Comparison of ENCODE assay signal across 1 cellular context in the genomic region with DNA sequence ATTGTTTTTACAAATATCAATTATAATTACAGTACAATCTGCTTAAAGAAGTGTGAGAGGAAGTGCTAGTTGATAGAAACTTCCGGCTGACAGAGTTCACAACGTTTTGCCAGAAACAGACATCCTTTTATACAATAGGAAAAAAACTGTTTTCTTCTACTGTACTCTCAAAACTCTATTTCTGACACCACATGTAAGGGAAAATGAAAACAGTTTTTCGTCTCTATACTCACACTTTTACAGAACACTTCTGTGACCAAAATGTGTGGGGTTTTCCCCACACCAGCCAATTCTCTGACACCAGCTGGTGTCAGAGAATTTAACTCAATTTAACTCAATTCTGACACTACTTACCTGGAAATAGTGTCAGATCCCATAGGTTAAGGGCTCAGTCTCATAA.
TF ChIP-seq lines count a peak whose summit lies in the region.

No MANE protein-coding gene starts in this region.

TF ChIP-seq in GM12878, 131 proteins besides CTCF, POLR2A, EP300 and RAD21 (continued from another document and continues in another):
- TF ChIP-seq ZNF592 (IDR thresholded peaks at IDR 0.05) (no peak), ATF7 (IDR thresholded peaks at IDR 0.05; ENCODE audit: low read depth) (peak; percentile 65; the same call in 1 of the 2 replicates), ZNF384 (IDR thresholded peaks at IDR 0.05; ENCODE audit: borderline replicate concordance, low read depth, low read length) (peak; percentile 16; the same call in 1 of the 2 replicates), ZBED1 (IDR thresholded peaks at IDR 0.05; ENCODE audit: borderline replicate concordance) (0 out of 2 replicates have a peak, but pooled peaks have one; percentile 38), GABPA (IDR thresholded peaks at IDR 0.05; ENCODE audit: low read depth) (peak; percentile 73), KLF5 (IDR thresholded peaks at IDR 0.05; ENCODE audit: partially characterized antibody) (no peak), MXI1 (IDR thresholded peaks at IDR 0.05; ENCODE audit: low read depth, low read length) (peak; percentile 31; the same call in 1 of the 2 replicates), TCF12 (IDR thresholded peaks at IDR 0.05; ENCODE audit: low read depth, low read length) (peak; percentile 70; the same call in 1 of the 2 replicates), IKZF1 (conservative IDR thresholded peaks at IDR 0.05) (peak; percentile 70), TBL1XR1 (IDR thresholded peaks at IDR 0.05; ENCODE audit: low read depth, low read length) (no peak), ETV6 (conservative IDR thresholded peaks at IDR 0.05 in 1 of 2, IDR thresholded peaks at IDR 0.05 in 1 of 2; ENCODE audit: borderline replicate concordance in 1 of 2, low read depth in 1 of 2) (peak in 1 of 2 experiments; percentile 61; a peak in 1 of 4 replicates), MEF2A (IDR thresholded peaks at IDR 0.05; ENCODE audit: insufficient read depth, low read depth, low read length) (peak; percentile 53; the same call in 1 of the 2 replicates), MYC (IDR thresholded peaks at IDR 0.05; ENCODE audit: insufficient read depth, insufficient read length, insufficient replicate concordance, low read length, severe bottlenecking) (no peak), FOXM1 (IDR thresholded peaks at IDR 0.05; ENCODE audit: low read depth, low read length) (0 out of 2 replicates have a peak, but pooled peaks have one; percentile 50), BCL11A (IDR thresholded peaks at IDR 0.05; ENCODE audit: low read depth, low read length) (no peak), CREB1 (IDR thresholded peaks at IDR 0.05; ENCODE audit: low read depth) (0 out of 2 replicates have a peak, but pooled peaks have one; percentile 40), HDAC2 (IDR thresholded peaks at IDR 0.05) (no peak), ZZZ3 (IDR thresholded peaks at IDR 0.05; ENCODE audit: control insufficient read depth, insufficient read length, low read depth) (no peak), ATF2 (IDR thresholded peaks at IDR 0.05; ENCODE audit: low read length) (peak; percentile 56; the same call in 1 of the 2 replicates), IKZF2 (IDR thresholded peaks at IDR 0.05) (peak in 1 of 2 experiments; percentile 51; a peak in 1 of 4 replicates), RBBP5 (conservative IDR thresholded peaks at IDR 0.05) (no peak), PAX8 (IDR thresholded peaks at IDR 0.05) (no peak)
- TF ChIP-seq, protein P1, sequence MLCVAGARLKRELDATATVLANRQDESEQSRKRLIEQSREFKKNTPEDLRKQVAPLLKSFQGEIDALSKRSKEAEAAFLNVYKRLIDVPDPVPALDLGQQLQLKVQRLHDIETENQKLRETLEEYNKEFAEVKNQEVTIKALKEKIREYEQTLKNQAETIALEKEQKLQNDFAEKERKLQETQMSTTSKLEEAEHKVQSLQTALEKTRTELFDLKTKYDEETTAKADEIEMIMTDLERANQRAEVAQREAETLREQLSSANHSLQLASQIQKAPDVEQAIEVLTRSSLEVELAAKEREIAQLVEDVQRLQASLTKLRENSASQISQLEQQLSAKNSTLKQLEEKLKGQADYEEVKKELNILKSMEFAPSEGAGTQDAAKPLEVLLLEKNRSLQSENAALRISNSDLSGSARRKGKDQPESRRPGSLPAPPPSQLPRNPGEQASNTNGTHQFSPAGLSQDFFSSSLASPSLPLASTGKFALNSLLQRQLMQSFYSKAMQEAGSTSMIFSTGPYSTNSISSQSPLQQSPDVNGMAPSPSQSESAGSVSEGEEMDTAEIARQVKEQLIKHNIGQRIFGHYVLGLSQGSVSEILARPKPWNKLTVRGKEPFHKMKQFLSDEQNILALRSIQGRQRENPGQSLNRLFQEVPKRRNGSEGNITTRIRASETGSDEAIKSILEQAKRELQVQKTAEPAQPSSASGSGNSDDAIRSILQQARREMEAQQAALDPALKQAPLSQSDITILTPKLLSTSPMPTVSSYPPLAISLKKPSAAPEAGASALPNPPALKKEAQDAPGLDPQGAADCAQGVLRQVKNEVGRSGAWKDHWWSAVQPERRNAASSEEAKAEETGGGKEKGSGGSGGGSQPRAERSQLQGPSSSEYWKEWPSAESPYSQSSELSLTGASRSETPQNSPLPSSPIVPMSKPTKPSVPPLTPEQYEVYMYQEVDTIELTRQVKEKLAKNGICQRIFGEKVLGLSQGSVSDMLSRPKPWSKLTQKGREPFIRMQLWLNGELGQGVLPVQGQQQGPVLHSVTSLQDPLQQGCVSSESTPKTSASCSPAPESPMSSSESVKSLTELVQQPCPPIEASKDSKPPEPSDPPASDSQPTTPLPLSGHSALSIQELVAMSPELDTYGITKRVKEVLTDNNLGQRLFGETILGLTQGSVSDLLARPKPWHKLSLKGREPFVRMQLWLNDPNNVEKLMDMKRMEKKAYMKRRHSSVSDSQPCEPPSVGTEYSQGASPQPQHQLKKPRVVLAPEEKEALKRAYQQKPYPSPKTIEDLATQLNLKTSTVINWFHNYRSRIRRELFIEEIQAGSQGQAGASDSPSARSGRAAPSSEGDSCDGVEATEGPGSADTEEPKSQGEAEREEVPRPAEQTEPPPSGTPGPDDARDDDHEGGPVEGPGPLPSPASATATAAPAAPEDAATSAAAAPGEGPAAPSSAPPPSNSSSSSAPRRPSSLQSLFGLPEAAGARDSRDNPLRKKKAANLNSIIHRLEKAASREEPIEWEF (IDR thresholded peaks at IDR 0.05; ENCODE audit: insufficient replicate concordance, low read depth, low read length), result no peak
- TF ChIP-seq, protein P2, sequence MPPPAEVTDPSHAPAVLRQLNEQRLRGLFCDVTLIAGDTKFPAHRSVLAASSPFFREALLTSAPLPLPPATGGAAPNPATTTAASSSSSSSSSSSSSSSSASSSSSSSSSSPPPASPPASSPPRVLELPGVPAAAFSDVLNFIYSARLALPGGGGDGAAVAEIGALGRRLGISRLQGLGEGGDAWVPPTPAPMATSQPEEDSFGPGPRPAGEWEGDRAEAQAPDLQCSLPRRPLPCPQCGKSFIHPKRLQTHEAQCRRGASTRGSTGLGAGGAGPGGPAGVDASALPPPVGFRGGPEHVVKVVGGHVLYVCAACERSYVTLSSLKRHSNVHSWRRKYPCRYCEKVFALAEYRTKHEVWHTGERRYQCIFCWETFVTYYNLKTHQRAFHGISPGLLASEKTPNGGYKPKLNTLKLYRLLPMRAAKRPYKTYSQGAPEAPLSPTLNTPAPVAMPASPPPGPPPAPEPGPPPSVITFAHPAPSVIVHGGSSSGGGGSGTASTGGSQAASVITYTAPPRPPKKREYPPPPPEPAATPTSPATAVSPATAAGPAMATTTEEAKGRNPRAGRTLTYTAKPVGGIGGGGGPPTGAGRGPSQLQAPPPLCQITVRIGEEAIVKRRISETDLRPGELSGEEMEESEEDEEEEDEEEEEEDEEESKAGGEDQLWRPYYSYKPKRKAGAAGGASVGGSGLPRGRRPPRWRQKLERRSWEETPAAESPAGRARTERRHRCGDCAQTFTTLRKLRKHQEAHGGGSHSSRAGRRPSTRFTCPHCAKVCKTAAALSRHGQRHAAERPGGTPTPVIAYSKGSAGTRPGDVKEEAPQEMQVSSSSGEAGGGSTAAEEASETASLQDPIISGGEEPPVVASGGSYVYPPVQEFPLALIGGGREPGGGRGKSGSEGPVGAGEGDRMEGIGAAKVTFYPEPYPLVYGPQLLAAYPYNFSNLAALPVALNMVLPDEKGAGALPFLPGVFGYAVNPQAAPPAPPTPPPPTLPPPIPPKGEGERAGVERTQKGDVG (CRISPR knock-in tag; IDR thresholded peaks at IDR 0.05), result no peak
- TF ChIP-seq, protein P3, sequence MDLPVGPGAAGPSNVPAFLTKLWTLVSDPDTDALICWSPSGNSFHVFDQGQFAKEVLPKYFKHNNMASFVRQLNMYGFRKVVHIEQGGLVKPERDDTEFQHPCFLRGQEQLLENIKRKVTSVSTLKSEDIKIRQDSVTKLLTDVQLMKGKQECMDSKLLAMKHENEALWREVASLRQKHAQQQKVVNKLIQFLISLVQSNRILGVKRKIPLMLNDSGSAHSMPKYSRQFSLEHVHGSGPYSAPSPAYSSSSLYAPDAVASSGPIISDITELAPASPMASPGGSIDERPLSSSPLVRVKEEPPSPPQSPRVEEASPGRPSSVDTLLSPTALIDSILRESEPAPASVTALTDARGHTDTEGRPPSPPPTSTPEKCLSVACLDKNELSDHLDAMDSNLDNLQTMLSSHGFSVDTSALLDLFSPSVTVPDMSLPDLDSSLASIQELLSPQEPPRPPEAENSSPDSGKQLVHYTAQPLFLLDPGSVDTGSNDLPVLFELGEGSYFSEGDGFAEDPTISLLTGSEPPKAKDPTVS (IDR thresholded peaks at IDR 0.05; ENCODE audit: low read depth, low read length), result no peak
- TF ChIP-seq, protein P4, sequence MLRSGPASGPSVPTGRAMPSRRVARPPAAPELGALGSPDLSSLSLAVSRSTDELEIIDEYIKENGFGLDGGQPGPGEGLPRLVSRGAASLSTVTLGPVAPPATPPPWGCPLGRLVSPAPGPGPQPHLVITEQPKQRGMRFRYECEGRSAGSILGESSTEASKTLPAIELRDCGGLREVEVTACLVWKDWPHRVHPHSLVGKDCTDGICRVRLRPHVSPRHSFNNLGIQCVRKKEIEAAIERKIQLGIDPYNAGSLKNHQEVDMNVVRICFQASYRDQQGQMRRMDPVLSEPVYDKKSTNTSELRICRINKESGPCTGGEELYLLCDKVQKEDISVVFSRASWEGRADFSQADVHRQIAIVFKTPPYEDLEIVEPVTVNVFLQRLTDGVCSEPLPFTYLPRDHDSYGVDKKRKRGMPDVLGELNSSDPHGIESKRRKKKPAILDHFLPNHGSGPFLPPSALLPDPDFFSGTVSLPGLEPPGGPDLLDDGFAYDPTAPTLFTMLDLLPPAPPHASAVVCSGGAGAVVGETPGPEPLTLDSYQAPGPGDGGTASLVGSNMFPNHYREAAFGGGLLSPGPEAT (IDR thresholded peaks at IDR 0.05; ENCODE audit: low read depth), result peak; percentile 65; the same call in 1 of the 2 replicates
- TF ChIP-seq, protein P5, sequence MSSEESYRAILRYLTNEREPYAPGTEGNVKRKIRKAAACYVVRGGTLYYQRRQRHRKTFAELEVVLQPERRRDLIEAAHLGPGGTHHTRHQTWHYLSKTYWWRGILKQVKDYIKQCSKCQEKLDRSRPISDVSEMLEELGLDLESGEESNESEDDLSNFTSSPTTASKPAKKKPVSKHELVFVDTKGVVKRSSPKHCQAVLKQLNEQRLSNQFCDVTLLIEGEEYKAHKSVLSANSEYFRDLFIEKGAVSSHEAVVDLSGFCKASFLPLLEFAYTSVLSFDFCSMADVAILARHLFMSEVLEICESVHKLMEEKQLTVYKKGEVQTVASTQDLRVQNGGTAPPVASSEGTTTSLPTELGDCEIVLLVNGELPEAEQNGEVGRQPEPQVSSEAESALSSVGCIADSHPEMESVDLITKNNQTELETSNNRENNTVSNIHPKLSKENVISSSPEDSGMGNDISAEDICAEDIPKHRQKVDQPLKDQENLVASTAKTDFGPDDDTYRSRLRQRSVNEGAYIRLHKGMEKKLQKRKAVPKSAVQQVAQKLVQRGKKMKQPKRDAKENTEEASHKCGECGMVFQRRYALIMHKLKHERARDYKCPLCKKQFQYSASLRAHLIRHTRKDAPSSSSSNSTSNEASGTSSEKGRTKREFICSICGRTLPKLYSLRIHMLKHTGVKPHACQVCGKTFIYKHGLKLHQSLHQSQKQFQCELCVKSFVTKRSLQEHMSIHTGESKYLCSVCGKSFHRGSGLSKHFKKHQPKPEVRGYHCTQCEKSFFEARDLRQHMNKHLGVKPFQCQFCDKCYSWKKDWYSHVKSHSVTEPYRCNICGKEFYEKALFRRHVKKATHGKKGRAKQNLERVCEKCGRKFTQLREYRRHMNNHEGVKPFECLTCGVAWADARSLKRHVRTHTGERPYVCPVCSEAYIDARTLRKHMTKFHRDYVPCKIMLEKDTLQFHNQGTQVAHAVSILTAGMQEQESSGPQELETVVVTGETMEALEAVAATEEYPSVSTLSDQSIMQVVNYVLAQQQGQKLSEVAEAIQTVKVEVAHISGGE (CRISPR knock-in tag; IDR thresholded peaks at IDR 0.05), result no peak
- TF ChIP-seq, protein P6, sequence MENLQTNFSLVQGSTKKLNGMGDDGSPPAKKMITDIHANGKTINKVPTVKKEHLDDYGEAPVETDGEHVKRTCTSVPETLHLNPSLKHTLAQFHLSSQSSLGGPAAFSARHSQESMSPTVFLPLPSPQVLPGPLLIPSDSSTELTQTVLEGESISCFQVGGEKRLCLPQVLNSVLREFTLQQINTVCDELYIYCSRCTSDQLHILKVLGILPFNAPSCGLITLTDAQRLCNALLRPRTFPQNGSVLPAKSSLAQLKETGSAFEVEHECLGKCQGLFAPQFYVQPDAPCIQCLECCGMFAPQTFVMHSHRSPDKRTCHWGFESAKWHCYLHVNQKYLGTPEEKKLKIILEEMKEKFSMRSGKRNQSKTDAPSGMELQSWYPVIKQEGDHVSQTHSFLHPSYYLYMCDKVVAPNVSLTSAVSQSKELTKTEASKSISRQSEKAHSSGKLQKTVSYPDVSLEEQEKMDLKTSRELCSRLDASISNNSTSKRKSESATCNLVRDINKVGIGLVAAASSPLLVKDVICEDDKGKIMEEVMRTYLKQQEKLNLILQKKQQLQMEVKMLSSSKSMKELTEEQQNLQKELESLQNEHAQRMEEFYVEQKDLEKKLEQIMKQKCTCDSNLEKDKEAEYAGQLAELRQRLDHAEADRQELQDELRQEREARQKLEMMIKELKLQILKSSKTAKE (IDR thresholded peaks at IDR 0.05; ENCODE audit: low read depth, poor library complexity, severe bottlenecking), result peak; percentile 53
